In genomic region chr1:60255565-60255964, GRCh38 we compare ENCODE assay signal across 24 cellular contexts.
A peak's percentile ranks its signal among the peaks of the same experiment; 100 is the strongest.
DNase-seq lines count a peak whose midpoint lies in the region; ATAC-seq, FAIRE-seq and TF ChIP-seq lines count a peak whose summit lies in the region.
"Had no signal": no experiment of that assay in that cellular context is flagged by ENCODE, and none has a peak within 500 bp of the region (broad histone marks: within the 10 kb centered on the region; RNA-seq: fewer than 3 reads in every experiment).

No MANE protein-coding gene starts in this region.

- no peaks in the 10 kb centered on the region for H4K20me1 ChIP-seq in HCT116 (ENCODE audit: insufficient read depth)

- BruUV-seq in HCT116 (replicated peaks; lab: Mats Ljungman, UMichigan), result no TSS peak

- H3K4me3 ChIP-seq in A549 (no peak overlapping the region), HCT116 (replicated peaks in 1 of 2; ENCODE audit: low read depth in 1 of 2, low read length in 2 of 2) (no peak overlapping the region), fibroblast of mammary gland (ENCODE audit: control insufficient read depth, low read depth, low read length) (no peak overlapping the region), right atrium auricular region (no peak overlapping the region)
- H3K4me3 ChIP-seq: gastroesophageal sphincter, SJSA1, suprapubic skin, vagina had no signal

- intact Hi-C loops in HCT116 (cut with micrococcal nuclease), result no loop called here

- CTCF ChIA-PET in A549 (lab: Yijun Ruan, JAX) (no interaction called here), HCT116 (lab: Charles Lee) (no interaction called here), RWPE1 (lab: Yijun Ruan, JAX) (no interaction called here)

- H3K27ac ChIP-seq in A549, result peak overlapping the region; percentile 14 to 35; a peak in 2 of 6 replicates
- no peak overlapping the region for H3K27ac ChIP-seq in HCT116 (ENCODE audit: low read depth, low read length)
- no peak overlapping the region for H3K27ac ChIP-seq in RWPE1
- H3K27ac ChIP-seq in right atrium auricular region, result no peak overlapping the region
- H3K27ac ChIP-seq: gastroesophageal sphincter, SJSA1, suprapubic skin, vagina, VCaP had no signal

- H3K9me2 ChIP-seq in HCT116 (ENCODE audit: insufficient read depth), result no peaks in the 10 kb centered on the region

- 32% methylated on average over 1 of the region's 1 CpG for WGBS in A549 (ENCODE audit: missing lambda C conversion rate)

- H3K79me2 ChIP-seq in HCT116 (ENCODE audit: insufficient read depth, low read length), result no peaks in the 10 kb centered on the region

- TF ChIP-seq CTCF in A549 (IDR thresholded peaks at IDR 0.05), result no peak
- TF ChIP-seq CTCF in HCT116 (IDR thresholded peaks at IDR 0.05 in 2 of 3, conservative IDR thresholded peaks at IDR 0.05 in 1 of 3; ENCODE audit: borderline replicate concordance in 1 of 3, insufficient read depth in 1 of 3, low read depth in 2 of 3, low read length in 2 of 3), result no peak
- TF ChIP-seq CTCF in RWPE1 (conservative IDR thresholded peaks at IDR 0.05; ENCODE audit: low read depth), result no peak
- TF ChIP-seq CTCF in fibroblast of mammary gland (conservative IDR thresholded peaks at IDR 0.05; ENCODE audit: control insufficient read depth, insufficient read depth, low read depth, low read length), result no peak
- TF ChIP-seq CTCF in right atrium auricular region (IDR thresholded peaks at IDR 0.05), result no peak

- H3K27me3 ChIP-seq in HCT116 (ENCODE audit: insufficient read depth, low read length) (no peaks in the 10 kb centered on the region), right atrium auricular region (no peaks in the 10 kb centered on the region)
- H3K27me3 ChIP-seq: gastroesophageal sphincter, SJSA1, suprapubic skin, vagina had no signal

- H3K4me1 ChIP-seq in A549, result peaks cover 3% of the 10 kb centered on the region; the same call in 1 of the 3 replicates
- peaks cover 2 to 15% of the 10 kb centered on the region in 2 experiments; a peak in 3 of 4 replicates for H3K4me1 ChIP-seq in HCT116 (ENCODE audit: control insufficient read depth in 1 of 2, insufficient read depth in 2 of 2, low read length in 2 of 2)
- no peaks in the 10 kb centered on the region for H3K4me1 ChIP-seq in right atrium auricular region
- H3K4me1 ChIP-seq: suprapubic skin, vagina had no signal

- no peak overlapping the region for H3K9ac ChIP-seq in HCT116 (ENCODE audit: low read length)

- DNase-seq in A549 (ENCODE audit: low read depth in 1 of 2, low spot score in 1 of 2) (peak in 1 of 2 experiments; percentile 7), HCT116 (ENCODE audit: low read depth, low spot score) (no peak), RWPE1 (ENCODE audit: low spot score) (peak; percentile 18), fibroblast of mammary gland (ENCODE audit: low read depth) (peak; percentile 55), right atrium auricular region (ENCODE audit: low spot score) (no peak), SKM-1 (lab: John Stamatoyannopoulos, UW; ENCODE audit: unreplicated experiment) (no peak)
- DNase-seq: activated CD4-positive, alpha-beta T cell treated with anti-CD3 and anti-CD28 coated beads, Interleukin-2, amount 50 U/mL, for 4 hours; activated CD8-positive, alpha-beta memory T cell treated with anti-CD3 and anti-CD28 coated beads, Interleukin-2, amount 50 U/mL, for 48 hours; activated effector memory CD4-positive, alpha-beta T cell treated with Interleukin-2 at 50 U/mL for 16 hours; activated naive CD8-positive, alpha-beta T cell treated with anti-CD3 and anti-CD28 coated beads, Interleukin-2, amount 50 U/mL, for 24 hours; C1 segment of cervical spinal cord; H9; NCI-H1436 treated with DMSO at 0.1 percent for 48 hours; NCI-H2171; NCI-H748 treated with DMSO at 0.1 percent for 48 hours; right cardiac atrium had no signal

- H3K9me3 ChIP-seq in A549 (no peaks in the 10 kb centered on the region), HCT116 (ENCODE audit: control insufficient read depth in 1 of 2, insufficient read depth in 1 of 2, low read depth in 1 of 2, low read length in 2 of 2) (no peaks in the 10 kb centered on the region), right atrium auricular region (no peaks in the 10 kb centered on the region)
- H3K9me3 ChIP-seq: gastroesophageal sphincter, SJSA1, suprapubic skin, vagina had no signal

- no peak for FAIRE-seq in A549 (lab: Jason Lieb, UNC)
- FAIRE-seq: GM12891 had no signal

- TF ChIP-seq RAD21 in A549 (conservative IDR thresholded peaks at IDR 0.05 in 1 of 2, IDR thresholded peaks at IDR 0.05 in 1 of 2) (no peak), HCT116 (IDR thresholded peaks at IDR 0.05; ENCODE audit: low read depth) (no peak)

- no peaks in the 10 kb centered on the region for H3K36me3 ChIP-seq in HCT116 (ENCODE audit: control insufficient read depth in 1 of 2, insufficient read depth in 2 of 2, low read length in 2 of 2)
- no peaks in the 10 kb centered on the region for H3K36me3 ChIP-seq in right atrium auricular region
- H3K36me3 ChIP-seq: gastroesophageal sphincter, SJSA1, suprapubic skin, vagina had no signal

- ATAC-seq in A549 (no peak), HCT116 (no peak), HG03521 (IDR thresholded peaks at IDR 0.05; ENCODE audit: unreplicated experiment) (no peak), HG02852 (IDR thresholded peaks at IDR 0.05; ENCODE audit: unreplicated experiment) (no peak)
- ATAC-seq: activated naive CD8-positive, alpha-beta T cell treated with anti-CD3 and anti-CD28 coated beads, Interleukin-2, amount 50 U/mL, for 24 hours; gastroesophageal sphincter; right cardiac atrium had no signal

- H3K4me2 ChIP-seq in A549 (no peak overlapping the region), HCT116 (ENCODE audit: low read length) (peak overlapping the region; percentile 50)

- no peak for TF ChIP-seq POLR2A in A549 (IDR thresholded peaks at IDR 0.05; ENCODE audit: low read length)
- no peak for TF ChIP-seq POLR2A in HCT116 (IDR thresholded peaks at IDR 0.05; ENCODE audit: borderline replicate concordance, extremely low read depth, insufficient read depth, insufficient read length)

- TF ChIP-seq EP300 in A549 (IDR thresholded peaks at IDR 0.05), result no peak

- H2AFZ ChIP-seq in HCT116 (ENCODE audit: low read depth, low read length, poor library complexity, severe bottlenecking), result peak overlapping the region; percentile 11

- RAD21 ChIA-PET in HCT116 (lab: Charles Lee; ENCODE audit: low non-redundant PET in 1 of 2, low total read pairs in 2 of 2, uncharacterized antibody in 2 of 2, unreplicated experiment in 2 of 2), result no interaction called here

- POLR2A ChIA-PET in A549 (lab: Yijun Ruan, JAX) (no interaction called here), HCT116 (lab: Charles Lee) (no interaction called here), RWPE1 (lab: Yijun Ruan, JAX; ENCODE audit: low non-redundant PET) (no interaction called here)

TF ChIP-seq in A549, 52 proteins besides CTCF, POLR2A, EP300 and RAD21:
- peak; percentile 83 for TF ChIP-seq MAFK (IDR thresholded peaks at IDR 0.05; ENCODE audit: partially characterized antibody)
- TF ChIP-seq NFE2L2 (conservative IDR thresholded peaks at IDR 0.05; ENCODE audit: low read length), result peak; percentile 91
- TF ChIP-seq CBX8 (IDR thresholded peaks at IDR 0.05), result no peak
TF ChIP-seq in A549: peak in this region for 2.

TF ChIP-seq in HCT116, 20 proteins besides CTCF, POLR2A, EP300 and RAD21:
- TF ChIP-seq CBX3 (IDR thresholded peaks at IDR 0.05; ENCODE audit: low read depth), result peak; percentile 61; the same call in 1 of the 2 replicates
- no peak for TF ChIP-seq ZFX (IDR thresholded peaks at IDR 0.05)
- no peak for TF ChIP-seq MAX (IDR thresholded peaks at IDR 0.05)
- TF ChIP-seq CEBPB (IDR thresholded peaks at IDR 0.05; ENCODE audit: low read depth), result no peak
- no peak for TF ChIP-seq ATF3 (IDR thresholded peaks at IDR 0.05)
- TF ChIP-seq SRF (IDR thresholded peaks at IDR 0.05; ENCODE audit: low read depth), result 0 out of 2 replicates have a peak, but pooled peaks have one; percentile 11
- TF ChIP-seq JUND (IDR thresholded peaks at IDR 0.05), result peak; percentile 65
- no peak for TF ChIP-seq SIN3A (IDR thresholded peaks at IDR 0.05; ENCODE audit: low read depth)
- TF ChIP-seq SP1 (IDR thresholded peaks at IDR 0.05; ENCODE audit: low read depth), result peak; percentile 41
- peak; percentile 43; the same call in 1 of the 2 replicates for TF ChIP-seq EGR1 (IDR thresholded peaks at IDR 0.05; ENCODE audit: low read depth)
- TF ChIP-seq ELF1 (IDR thresholded peaks at IDR 0.05; ENCODE audit: borderline replicate concordance, low read depth), result no peak
- no peak for TF ChIP-seq ZBTB33 (IDR thresholded peaks at IDR 0.05; ENCODE audit: extremely low read depth, insufficient replicate concordance, low read length)
- TF ChIP-seq EZH2phosphoT487 (IDR thresholded peaks at IDR 0.05; ENCODE audit: borderline replicate concordance), result no peak
- TF ChIP-seq FOSL1 (IDR thresholded peaks at IDR 0.05; ENCODE audit: low read depth), result peak; percentile 79

Comparison
In these comparisons a context has a peak if more than half of its experiments do, and no peak if none do; other contexts are left out.
1. DNase-seq: peak in RWPE1 (single experiment) and fibroblast of mammary gland (single experiment); none in HCT116 (single experiment), right atrium auricular region (single experiment) and SKM-1 (single experiment).
2. H3K27ac ChIP-seq: peak in A549 (2 of 2); none in HCT116 (single experiment), RWPE1 (single experiment) and right atrium auricular region (0 of 2).